Comparison of ENCODE assay signal across 18 cellular contexts in genomic region chr9:116656535-116656934, GRCh38. TPM values are rescaled to one million over a fixed set of nuclear protein-coding genes. Genes with fewer than 3 reads are reported as not detected.
DNase-seq lines count a peak whose midpoint lies in the region; ATAC-seq, FAIRE-seq and TF ChIP-seq lines count a peak whose summit lies in the region.
"Had no signal": no experiment of that assay in that cellular context is flagged by ENCODE, and none has a peak within 500 bp of the region (broad histone marks: within the 10 kb centered on the region; RNA-seq: fewer than 3 reads in every experiment).

No MANE protein-coding gene starts in this region.

- H3K27ac ChIP-seq in right lobe of liver (no peak overlapping the region), HepG2 (ENCODE audit: extremely low read length, insufficient read depth, low read length) (no peak overlapping the region), aorta (ENCODE audit: low read depth in 1 of 2, low read length in 2 of 2) (no peak overlapping the region)
- H3K27ac ChIP-seq: A549, HL-60, SJSA1 had no signal

- H3K4me1 ChIP-seq in right lobe of liver (no peaks in the 10 kb centered on the region), HepG2 (ENCODE audit: insufficient read depth, low read length) (peaks cover 25% of the 10 kb centered on the region), adipocyte (ENCODE audit: control insufficient read depth, insufficient read depth, low read length) (peaks cover 24% of the 10 kb centered on the region), aorta (ENCODE audit: control insufficient read depth in 1 of 2, insufficient read depth in 2 of 2, low read length in 2 of 2) (no peaks in the 10 kb centered on the region)
- H3K4me1 ChIP-seq: SJSA1 had no signal

- TF ChIP-seq EP300 in HepG2 (IDR thresholded peaks at IDR 0.05; ENCODE audit: low read depth in 2 of 2, low read length in 2 of 2) (no peak), HepG2 (CRISPR knock-in tag; IDR thresholded peaks at IDR 0.05; ENCODE audit: borderline replicate concordance) (no peak)

- intact Hi-C loops in right lobe of liver (cut with DNase I): no loop called here
- intact Hi-C loops in HepG2 (cut with micrococcal nuclease; ENCODE audit: unreplicated experiment): no loop called here
- intact Hi-C loops in aorta (cut with DNase I): loop anchor here in 1 of 2 donors (10.0 kb wide), 1 partner anchor 1062 kb away; no protein-coding TSS in a partner anchor

- no peak for FAIRE-seq in HepG2 (lab: Jason Lieb, UNC)
- FAIRE-seq: A549, GM12878 had no signal

- 64% methylated on average over 5 of the region's 5 CpGs for WGBS in right lobe of liver (ENCODE audit: insufficient coverage, low coverage, low lambda C conversion rate, missing lambda C conversion rate)
- WGBS in HepG2 (ENCODE audit: low lambda C conversion rate): 93% methylated on average over 5 of the region's 5 CpGs
- 1 to 7% methylated on average over 5 of the region's 5 CpGs for WGBS in aorta, 2 donors

- POLR2A ChIA-PET in HepG2 (lab: Yijun Ruan, JAX): no interaction called here

- in situ Hi-C loops in HepG2 (cut with HindIII; ENCODE audit: extremely low pct_ligation_motif_present, low pct_unique_long_range_greater_than_20kb): loop anchor here (10.0 kb wide), 1 partner anchor 1062 kb away; no protein-coding TSS in a partner anchor

- H3K27me3 ChIP-seq in right lobe of liver: no peaks in the 10 kb centered on the region
- H3K27me3 ChIP-seq in HepG2 (ENCODE audit: control insufficient read depth in 1 of 2, insufficient read depth in 2 of 2, low read length in 2 of 2): no peaks in the 10 kb centered on the region
- H3K27me3 ChIP-seq in adipocyte (replicated peaks; ENCODE audit: control insufficient read depth, insufficient read depth, low read length): no peaks in the 10 kb centered on the region
- H3K27me3 ChIP-seq in aorta (ENCODE audit: control insufficient read depth in 1 of 2, insufficient read depth in 2 of 2, low read length in 1 of 2): no peaks in the 10 kb centered on the region
- H3K27me3 ChIP-seq: SJSA1 had no signal

- H3K79me2 ChIP-seq in HepG2 (ENCODE audit: insufficient read depth, low read length): no peaks in the 10 kb centered on the region

- no peaks in the 10 kb centered on the region for H4K20me1 ChIP-seq in HepG2 (ENCODE audit: insufficient read depth, low read length)

- no peak overlapping the region for H3K4me3 ChIP-seq in right lobe of liver
- no peak overlapping the region for H3K4me3 ChIP-seq in HepG2 (replicated peaks in 1 of 3; ENCODE audit: insufficient read depth in 1 of 3, low read depth in 2 of 3, low read length in 3 of 3)
- peak overlapping the region; percentile 43 for H3K4me3 ChIP-seq in adipocyte (ENCODE audit: low read length)
- H3K4me3 ChIP-seq in aorta (ENCODE audit: low read length in 2 of 2): no peak overlapping the region
- H3K4me3 ChIP-seq: A549, GM12878, SJSA1, smooth muscle cell had no signal

- H2AFZ ChIP-seq in HepG2 (ENCODE audit: low read length): no peak overlapping the region

- H3K36me3 ChIP-seq in right lobe of liver: no peaks in the 10 kb centered on the region
- H3K36me3 ChIP-seq in HepG2 (replicated peaks in 1 of 2; ENCODE audit: control insufficient read depth in 1 of 2, insufficient read depth in 2 of 2, low read length in 2 of 2): no peaks in the 10 kb centered on the region
- no peaks in the 10 kb centered on the region for H3K36me3 ChIP-seq in adipocyte (ENCODE audit: control insufficient read depth, insufficient read depth, low read length, severe bottlenecking)
- H3K36me3 ChIP-seq in aorta (ENCODE audit: control insufficient read depth in 1 of 2, insufficient read depth in 2 of 2, low read length in 1 of 2): peaks cover 0 to under 1% of the 10 kb centered on the region in 2 donors
- H3K36me3 ChIP-seq: SJSA1 had no signal

- TF ChIP-seq RAD21 in HepG2 (CRISPR knock-in tag; IDR thresholded peaks at IDR 0.05): no peak

- no TSS peak for BruUV-seq in HepG2 (replicated peaks; lab: Mats Ljungman, UMichigan)

- H3K9ac ChIP-seq in HepG2 (ENCODE audit: insufficient read depth, low read depth, low read length) (no peak overlapping the region), adipocyte (ENCODE audit: low read length) (peak overlapping the region; percentile 63)

- TF ChIP-seq CTCF in right lobe of liver (IDR thresholded peaks at IDR 0.05) (no peak), HepG2 (CRISPR knock-in tag; IDR thresholded peaks at IDR 0.05) (no peak)

- DNase-seq in right lobe of liver (peak in 2 of 3 donors; percentile 19 to 47), HepG2 (ENCODE audit: low spot score) (no peak), adipocyte (ENCODE audit: low read depth) (no peak), myocyte (ENCODE audit: low read depth) (peak; percentile 17), aorta (no peak)
- DNase-seq in stimulated activated CD4-positive, alpha-beta T cell treated with anti-CD3 and anti-CD28 coated beads, Interleukin-15, amount 100 ng/mL, for 24 hours: no peak
- DNase-seq: activated CD4-positive, alpha-beta memory T cell treated with anti-CD3 and anti-CD28 coated beads for 36 hours; activated naive CD4-positive, alpha-beta T cell treated with Interleukin-2 at 50 U/mL for 16 hours; naive B cell; NCI-H187 treated with DMSO at 0.1 percent for 48 hours; NCI-H526 had no signal

- H3K9me3 ChIP-seq in right lobe of liver (no peaks in the 10 kb centered on the region), HepG2 (ENCODE audit: low read length) (no peaks in the 10 kb centered on the region), adipocyte (ENCODE audit: control insufficient read depth, low read length) (no peaks in the 10 kb centered on the region), aorta (ENCODE audit: control insufficient read depth, low read length) (no peaks in the 10 kb centered on the region)
- H3K9me3 ChIP-seq: A549, SJSA1 had no signal

- ATAC-seq in right lobe of liver (peak in 1 of 4 donors; percentile 54), HepG2 (no peak), aorta (ENCODE audit: low FRiP score) (peak; percentile 4), HG02885 (IDR thresholded peaks at IDR 0.05; ENCODE audit: poor library complexity, unreplicated experiment) (no peak), HG03095 (IDR thresholded peaks at IDR 0.05; ENCODE audit: unreplicated experiment) (no peak)
- ATAC-seq: A549, GM12878 had no signal

- CTCF ChIA-PET in HepG2 (lab: Yijun Ruan, JAX; ENCODE audit: low intra/inter-chr PET ratio, low total read pairs): no interaction called here

- H3K4me2 ChIP-seq in HepG2 (ENCODE audit: low read depth, low read length): no peak overlapping the region
- H3K4me2 ChIP-seq: A549, smooth muscle cell had no signal

- TF ChIP-seq POLR2A in right lobe of liver (IDR thresholded peaks at IDR 0.05): no peak
- TF ChIP-seq POLR2A in HepG2 (IDR thresholded peaks at IDR 0.05; ENCODE audit: insufficient read depth in 1 of 2, low read depth in 2 of 2, low read length in 2 of 2): no peak

TF ChIP-seq in HepG2, 621 proteins besides CTCF, POLR2A, EP300 and RAD21 (continues in another document):
- TF ChIP-seq TCF7 (IDR thresholded peaks at IDR 0.05; ENCODE audit: low read depth): no peak
- TF ChIP-seq KDM5B (CRISPR knock-in tag; IDR thresholded peaks at IDR 0.05; ENCODE audit: borderline replicate concordance): no peak
- TF ChIP-seq FOXM1 (CRISPR knock-in tag; IDR thresholded peaks at IDR 0.05): no peak
- TF ChIP-seq HNRNPK (IDR thresholded peaks at IDR 0.05; ENCODE audit: low read depth, low read length, poor library complexity, severe bottlenecking): no peak
- no peak for TF ChIP-seq ZNF607 (CRISPR knock-in tag; IDR thresholded peaks at IDR 0.05; ENCODE audit: borderline replicate concordance)
- TF ChIP-seq SOX6 (IDR thresholded peaks at IDR 0.05): no peak
- TF ChIP-seq SOX6 (CRISPR knock-in tag; IDR thresholded peaks at IDR 0.05): no peak
- TF ChIP-seq ZNF20 (CRISPR knock-in tag; IDR thresholded peaks at IDR 0.05): no peak
- TF ChIP-seq ZNF567 (CRISPR knock-in tag; IDR thresholded peaks at IDR 0.05; ENCODE audit: borderline replicate concordance): no peak
- TF ChIP-seq KDM1A (CRISPR knock-in tag; IDR thresholded peaks at IDR 0.05): no peak

RNA-seq across cellular contexts. Expression of gene TRIM32, which starts 30.6 kb away (rescaled TPM):
- total RNA-seq in right lobe of liver (1 to 10 TPM; 5.2 to 8.4 (median 6.6) TPM), HepG2 (2016; rRNA removed; fragmentation: Illumina TruSeq; extraction: Trizol) (7.7 and 11.6 TPM in 2 replicates), myocyte (17.4 and 17.8 TPM in 2 replicates), aorta (10 to 100 TPM; 19.9 to 25.5 TPM)
- 1.0 and 1.9 TPM in 2 replicates for total RNA-seq in HepG2 (2016; cell fraction: cytosol; rRNA removed; fragmentation: Illumina TruSeq; extraction: Trizol; ENCODE audit: low read depth)
- total RNA-seq in HepG2 (2016; cell fraction: insoluble cytoplasmic fraction; rRNA removed; fragmentation: Illumina TruSeq; extraction: Trizol): 8.8 and 12.5 TPM in 2 replicates
- 3.9 and 4.2 TPM in 2 replicates for total RNA-seq in HepG2 (2016; cell fraction: membrane; rRNA removed; fragmentation: Illumina TruSeq; extraction: Trizol)
- total RNA-seq in HepG2 (2016; cell fraction: nucleus; rRNA removed; fragmentation: Illumina TruSeq; extraction: Trizol): 7.1 and 8.6 TPM in 2 replicates
- polyA plus RNA-seq in HepG2 (2011; rRNA removed) (6.5 and 6.9 TPM in 2 replicates), aorta (1 to 10 TPM; 3.3 to 6.4 TPM)
- 4.4 and 6.4 TPM in 2 replicates for polyA plus RNA-seq in HepG2 (2011; cell fraction: cytosol; rRNA removed)
- polyA plus RNA-seq in HepG2 (2011; cell fraction: nucleus; rRNA removed): 8.4 and 8.9 TPM in 2 replicates
- 4.1 and 5.1 TPM in 2 replicates for polyA plus RNA-seq in HepG2 (2012)
- polyA plus RNA-seq in HepG2 (2016; cell fraction: cytosol; fragmentation: Illumina TruSeq; extraction: Trizol; ENCODE audit: low read depth): 0.52 and 0.58 TPM in 2 replicates
- 8.0 and 9.9 TPM in 2 replicates for polyA plus RNA-seq in HepG2 (2016; cell fraction: insoluble cytoplasmic fraction; fragmentation: Illumina TruSeq; extraction: Trizol; ENCODE audit: low read depth)
- polyA plus RNA-seq in HepG2 (2016; cell fraction: membrane; fragmentation: Illumina TruSeq; extraction: Trizol; ENCODE audit: low read depth): 1.6 and 2.2 TPM in 2 replicates
- 6.8 and 7.6 TPM in 2 replicates for polyA plus RNA-seq in HepG2 (2016; cell fraction: nucleus; fragmentation: Illumina TruSeq; extraction: Trizol; ENCODE audit: insufficient read depth, low read depth)
- polyA minus RNA-seq in HepG2 (2011; rRNA and poly(A)+ RNA removed; ENCODE audit: low replicate concordance): 45.6 and 65.4 TPM in 2 replicates
- polyA minus RNA-seq in HepG2 (2011; cell fraction: cytosol; rRNA and poly(A)+ RNA removed): 7.4 and 9.6 TPM in 2 replicates
- polyA minus RNA-seq in HepG2 (2011; cell fraction: nucleus; rRNA and poly(A)+ RNA removed): 24.2 and 30.6 TPM in 2 replicates
- 20.0 TPM for polyA plus RNA-seq in myocyte (2012)

Comparison
In these comparisons a context has a peak if more than half of its experiments do, and no peak if none do; other contexts are left out.
1. DNase-seq: peak in right lobe of liver (2 of 3) and myocyte (single experiment); none in HepG2 (single experiment), adipocyte (single experiment), aorta (0 of 2) and stimulated activated CD4-positive, alpha-beta T cell treated with anti-CD3 and anti-CD28 coated beads, Interleukin-15, amount 100 ng/mL, for 24 hours (single experiment).